In genomic region chr3:29618395-29619291, GRCh38 we compare ENCODE assay signal across 2 cellular contexts.
TF ChIP-seq lines count a peak whose summit lies in the region.

No MANE protein-coding gene starts in this region.

TF ChIP-seq in IMR-90, 13 proteins besides CTCF, POLR2A, EP300 and RAD21:
- no peak for TF ChIP-seq CHD1 (IDR thresholded peaks at IDR 0.05; ENCODE audit: low read depth, low read length)
- TF ChIP-seq MAZ (IDR thresholded peaks at IDR 0.05; ENCODE audit: borderline replicate concordance, low read depth, low read length): no peak
- no peak for TF ChIP-seq CEBPB (IDR thresholded peaks at IDR 0.05; ENCODE audit: low read depth, low read length)
- TF ChIP-seq MAFK (IDR thresholded peaks at IDR 0.05; ENCODE audit: low read depth, low read length): no peak
- TF ChIP-seq, protein P1, sequence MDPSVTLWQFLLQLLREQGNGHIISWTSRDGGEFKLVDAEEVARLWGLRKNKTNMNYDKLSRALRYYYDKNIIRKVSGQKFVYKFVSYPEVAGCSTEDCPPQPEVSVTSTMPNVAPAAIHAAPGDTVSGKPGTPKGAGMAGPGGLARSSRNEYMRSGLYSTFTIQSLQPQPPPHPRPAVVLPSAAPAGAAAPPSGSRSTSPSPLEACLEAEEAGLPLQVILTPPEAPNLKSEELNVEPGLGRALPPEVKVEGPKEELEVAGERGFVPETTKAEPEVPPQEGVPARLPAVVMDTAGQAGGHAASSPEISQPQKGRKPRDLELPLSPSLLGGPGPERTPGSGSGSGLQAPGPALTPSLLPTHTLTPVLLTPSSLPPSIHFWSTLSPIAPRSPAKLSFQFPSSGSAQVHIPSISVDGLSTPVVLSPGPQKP (IDR thresholded peaks at IDR 0.05; ENCODE audit: borderline replicate concordance, low read depth, low read length): no peak
- TF ChIP-seq RCOR1 (IDR thresholded peaks at IDR 0.05; ENCODE audit: insufficient replicate concordance, low read length): no peak
- no peak for TF ChIP-seq FOS (IDR thresholded peaks at IDR 0.05; ENCODE audit: low read depth, low read length)
- no peak for TF ChIP-seq RFX5 (IDR thresholded peaks at IDR 0.05; ENCODE audit: low read depth, low read length)
- no peak for TF ChIP-seq SMC3 (IDR thresholded peaks at IDR 0.05; ENCODE audit: low read depth, low read length)
- TF ChIP-seq BHLHE40 (IDR thresholded peaks at IDR 0.05; ENCODE audit: low read depth, low read length): no peak
- no peak for TF ChIP-seq MXI1 (IDR thresholded peaks at IDR 0.05; ENCODE audit: borderline replicate concordance, low read depth, low read length)
- no peak for TF ChIP-seq USF2 (IDR thresholded peaks at IDR 0.05; ENCODE audit: low read depth, low read length)
- TF ChIP-seq NFE2L2 (IDR thresholded peaks at IDR 0.05; ENCODE audit: low read depth, low read length): no peak

TF ChIP-seq in GM12878, 131 proteins besides CTCF, POLR2A, EP300 and RAD21:
- TF ChIP-seq ZBTB4 (CRISPR knock-in tag; IDR thresholded peaks at IDR 0.05) (no peak), IKZF2 (IDR thresholded peaks at IDR 0.05) (peak in 1 of 2 experiments; percentile 44; a peak in 1 of 4 replicates), STAT1 (conservative IDR thresholded peaks at IDR 0.05) (no peak), NR2C2 (IDR thresholded peaks at IDR 0.05; ENCODE audit: borderline replicate concordance, control insufficient read depth, insufficient read length, low read depth) (no peak), STAT3 (IDR thresholded peaks at IDR 0.05; ENCODE audit: low read depth, low read length) (no peak), SPI1 (IDR thresholded peaks at IDR 0.05; ENCODE audit: borderline replicate concordance, insufficient read depth, low read depth, low read length) (peak; percentile 71), TCF7 (IDR thresholded peaks at IDR 0.05; ENCODE audit: borderline replicate concordance) (no peak), SMAD5 (IDR thresholded peaks at IDR 0.05; ENCODE audit: low read depth) (no peak), ZNF274 (IDR thresholded peaks at IDR 0.05; ENCODE audit: insufficient read depth, insufficient read length) (no peak), RELB (IDR thresholded peaks at IDR 0.05; ENCODE audit: low read depth) (no peak)
